ENCODE assay signal across 8 cellular contexts in the genomic region with DNA sequence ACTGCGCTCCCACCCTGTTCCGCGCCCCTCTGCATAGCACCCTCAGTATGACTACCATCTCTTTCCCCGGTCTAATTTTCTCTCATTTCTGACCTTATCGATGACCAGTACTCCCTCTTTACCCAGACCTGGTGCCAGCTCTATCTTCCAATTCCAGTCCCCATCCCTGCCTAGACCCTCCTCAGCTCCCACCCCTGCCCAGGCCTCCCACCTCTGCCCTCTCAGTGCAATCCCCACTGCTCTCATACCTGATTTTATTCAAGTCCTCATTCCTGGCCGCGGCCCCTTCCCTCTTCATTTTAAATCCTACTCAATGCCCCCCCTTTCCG. TPM values are rescaled to one million over a fixed set of nuclear protein-coding genes. Genes with fewer than 3 reads are reported as not detected.
A peak's percentile ranks its signal among the peaks of the same experiment; 100 is the strongest.
DNase-seq lines count a peak whose midpoint lies in the region.

No MANE protein-coding gene starts in this region.

- DNase-seq in activated CD4-positive, alpha-beta T cell treated with anti-CD3 and anti-CD28 coated beads, Interleukin-2, amount 10 ng/mL, durations not matched to agents 24 days and 14 days: no peak
- no peak for DNase-seq in activated CD4-positive, alpha-beta T cell treated with anti-CD3 and anti-CD28 coated beads for 1 hour
- no peak for DNase-seq in immature natural killer cell
- DNase-seq in mucosa of gallbladder (ENCODE audit: low spot score): no peak
- no peak for DNase-seq in AG08395 (ENCODE audit: low spot score)
- no peak for DNase-seq in SIG-M5 (lab: John Stamatoyannopoulos, UW)

- peak overlapping the region; percentile 72 to 92 for H3K9ac ChIP-seq in stomach smooth muscle (ENCODE audit: low read length in 2 of 2)

- no peaks in the 10 kb centered on the region for H3K36me3 ChIP-seq in stomach smooth muscle (ENCODE audit: control insufficient read depth in 2 of 2, insufficient read depth in 2 of 2, low read length in 2 of 2)

- no peaks in the 10 kb centered on the region for H3K27me3 Mint-ChIP-seq in activated CD4-positive, alpha-beta T cell treated with anti-CD3 and anti-CD28 coated beads, Interleukin-2, amount 10 ng/mL, durations not matched to agents 24 days and 14 days
- no peaks in the 10 kb centered on the region for H3K27me3 Mint-ChIP-seq in activated naive CD4-positive, alpha-beta T cell treated with anti-CD3 and anti-CD28 coated beads, Interleukin-2, amount 50 U/mL, for 24 hours
- H3K27me3 Mint-ChIP-seq in immature natural killer cell (ENCODE audit: low read depth in 3 of 3): peaks cover 6 to 16% (median 11%) of the 10 kb centered on the region in 3 donors

- H3K4me3 ChIP-seq in stomach smooth muscle (ENCODE audit: low read length in 2 of 2): peak overlapping the region; percentile 89 to 90

- H3K4me1 Mint-ChIP-seq in activated CD4-positive, alpha-beta T cell treated with anti-CD3 and anti-CD28 coated beads, Interleukin-2, amount 10 ng/mL, durations not matched to agents 24 days and 14 days: peaks cover 67% of the 10 kb centered on the region
- H3K4me1 Mint-ChIP-seq in activated naive CD4-positive, alpha-beta T cell treated with anti-CD3 and anti-CD28 coated beads, Interleukin-2, amount 50 U/mL, for 24 hours: peaks cover 80% of the 10 kb centered on the region
- H3K4me1 Mint-ChIP-seq in immature natural killer cell: peaks cover 80 to 88% of the 10 kb centered on the region in 2 donors

- H3K9me3 ChIP-seq in stomach smooth muscle (ENCODE audit: control insufficient read depth in 2 of 2, low read length in 2 of 2): no peaks in the 10 kb centered on the region

- peak overlapping the region; percentile 89 for H3K27ac Mint-ChIP-seq in activated CD4-positive, alpha-beta T cell treated with anti-CD3 and anti-CD28 coated beads, Interleukin-2, amount 10 ng/mL, durations not matched to agents 24 days and 14 days
- peak overlapping the region; percentile 73 for H3K27ac Mint-ChIP-seq in activated naive CD4-positive, alpha-beta T cell treated with anti-CD3 and anti-CD28 coated beads, Interleukin-2, amount 50 U/mL, for 24 hours
- peak overlapping the region; percentile 84 to 94 (median 91) for H3K27ac Mint-ChIP-seq in immature natural killer cell

- peaks cover 16% of the 10 kb centered on the region for H3K36me3 Mint-ChIP-seq in activated CD4-positive, alpha-beta T cell treated with anti-CD3 and anti-CD28 coated beads, Interleukin-2, amount 10 ng/mL, durations not matched to agents 24 days and 14 days (ENCODE audit: low read depth)
- no peaks in the 10 kb centered on the region for H3K36me3 Mint-ChIP-seq in activated naive CD4-positive, alpha-beta T cell treated with anti-CD3 and anti-CD28 coated beads, Interleukin-2, amount 50 U/mL, for 24 hours
- peaks cover 0 to 4% (median 0%) of the 10 kb centered on the region in 3 donors for H3K36me3 Mint-ChIP-seq in immature natural killer cell

- peak overlapping the region; percentile 97 for H3K4me3 Mint-ChIP-seq in activated CD4-positive, alpha-beta T cell treated with anti-CD3 and anti-CD28 coated beads, Interleukin-2, amount 10 ng/mL, durations not matched to agents 24 days and 14 days
- peak overlapping the region; percentile 92 for H3K4me3 Mint-ChIP-seq in activated naive CD4-positive, alpha-beta T cell treated with anti-CD3 and anti-CD28 coated beads, Interleukin-2, amount 50 U/mL, for 24 hours
- H3K4me3 Mint-ChIP-seq in immature natural killer cell: peak overlapping the region; percentile 92 to 95 (median 94)

- peak overlapping the region; percentile 50 for H3K27ac ChIP-seq in stomach smooth muscle (ENCODE audit: low read length)

- no peaks in the 10 kb centered on the region for H3K27me3 ChIP-seq in stomach smooth muscle (ENCODE audit: control insufficient read depth in 1 of 2, insufficient read depth in 2 of 2, low read length in 2 of 2)

- H3K9me3 Mint-ChIP-seq in activated CD4-positive, alpha-beta T cell treated with anti-CD3 and anti-CD28 coated beads, Interleukin-2, amount 10 ng/mL, durations not matched to agents 24 days and 14 days: no peaks in the 10 kb centered on the region
- H3K9me3 Mint-ChIP-seq in activated naive CD4-positive, alpha-beta T cell treated with anti-CD3 and anti-CD28 coated beads, Interleukin-2, amount 50 U/mL, for 24 hours: no peaks in the 10 kb centered on the region
- no peaks in the 10 kb centered on the region for H3K9me3 Mint-ChIP-seq in immature natural killer cell

- H3K4me1 ChIP-seq in stomach smooth muscle (ENCODE audit: control insufficient read depth, insufficient read depth, low read length): peaks cover 26% of the 10 kb centered on the region

- intact Hi-C loops in activated CD4-positive, alpha-beta T cell treated with anti-CD3 and anti-CD28 coated beads, Interleukin-2, amount 10 ng/mL, durations not matched to agents 24 days and 14 days (cut with micrococcal nuclease): loop anchor here (1.0 to 5.0 kb wide), 4 partner anchors 11 to 63 kb away; no protein-coding TSS in a partner anchor

RNA-seq across cellular contexts. Expression of a gene that starts 1.3 kb away (rescaled TPM):
- 48.4 and 49.5 TPM in 2 replicates for total RNA-seq in activated CD4-positive, alpha-beta T cell treated with anti-CD3 and anti-CD28 coated beads, Interleukin-2, amount 10 ng/mL, durations not matched to agents 24 days and 14 days
- 10 to 100 TPM in 1 of 3 donors, 1 to 10 TPM in 2; 3.0 to 10.1 (median 3.7) TPM for polyA plus RNA-seq in immature natural killer cell
- total RNA-seq in mucosa of gallbladder: 34.6 TPM
